Comparison of ENCODE assay signal across 8 cellular contexts in the genomic region with DNA sequence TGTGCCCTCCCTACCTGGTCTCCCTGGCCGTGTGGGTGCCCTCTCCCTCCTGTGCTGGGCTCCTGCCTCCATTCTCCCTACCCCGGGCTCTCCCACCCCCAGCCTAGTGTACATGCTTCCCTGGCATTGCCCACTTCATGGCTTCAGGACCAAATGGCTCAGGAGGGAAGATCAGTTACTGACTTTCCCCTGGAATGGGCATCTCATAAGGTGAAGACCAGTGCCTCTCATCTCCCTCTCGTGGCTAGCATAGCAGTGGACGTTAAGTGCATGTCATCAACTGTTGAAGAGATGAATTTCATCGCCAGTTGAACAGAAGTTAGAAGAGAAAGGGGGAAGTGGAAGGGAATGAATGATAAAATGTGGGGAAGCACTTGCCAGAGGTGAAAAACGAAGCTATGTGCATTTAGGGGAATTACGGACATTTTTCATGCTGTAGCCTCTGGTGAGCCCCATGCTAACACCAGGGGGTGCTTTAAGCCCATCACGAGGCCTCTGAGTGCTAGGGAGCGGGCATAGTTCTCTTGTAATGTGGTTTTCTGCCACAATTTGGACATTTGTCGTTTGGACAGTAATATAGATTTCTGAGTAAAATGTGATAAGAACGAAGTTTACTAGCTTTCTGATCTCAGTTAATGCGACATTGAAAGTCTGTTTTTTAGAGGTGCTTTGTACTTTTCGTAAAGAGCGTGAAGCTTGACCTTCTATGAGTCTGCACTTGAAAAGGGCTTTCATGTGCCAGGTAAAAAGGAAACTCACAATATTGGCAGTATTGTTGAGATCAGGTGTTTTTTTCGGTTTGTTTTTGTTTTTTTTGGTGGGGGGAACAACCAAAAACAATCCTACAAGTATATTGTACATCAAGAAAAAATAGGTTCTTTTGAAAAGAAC. TPM values are rescaled to one million over a fixed set of nuclear protein-coding genes. Genes with fewer than 3 reads are reported as not detected.
DNase-seq lines count a peak whose midpoint lies in the region; ATAC-seq and TF ChIP-seq lines count a peak whose summit lies in the region.

No MANE protein-coding gene starts in this region.

- H3K9me3 Mint-ChIP-seq in CD14-positive monocyte (peaks cover 0 to 5% (median 3%) of the 10 kb centered on the region in 7 donors), progenitor cell of endocrine pancreas (ENCODE audit: low read depth) (peaks cover 8% of the 10 kb centered on the region)

- H3K27me3 ChIP-seq in H7 (ENCODE audit: control insufficient read depth, insufficient read depth, low read length), result no peaks in the 10 kb centered on the region
- no peaks in the 10 kb centered on the region for H3K27me3 ChIP-seq in NT2/D1 (ENCODE audit: insufficient read depth, insufficient read length)

- peaks cover 0 to 4% (median 0%) of the 10 kb centered on the region in 3 donors for H3K27me3 Mint-ChIP-seq in CD14-positive monocyte (ENCODE audit: low read depth in 3 of 3)
- no peaks in the 10 kb centered on the region for H3K27me3 Mint-ChIP-seq in progenitor cell of endocrine pancreas

- H3K36me3 Mint-ChIP-seq in CD14-positive monocyte (peaks cover 0 to 3% of the 10 kb centered on the region in 2 donors), progenitor cell of endocrine pancreas (ENCODE audit: insufficient read depth) (peaks cover 19% of the 10 kb centered on the region)

- no peak overlapping the region for H3K9ac ChIP-seq in NT2/D1 (ENCODE audit: insufficient read length, low read depth)

- H3K4me1 Mint-ChIP-seq in CD14-positive monocyte (peaks cover 41% of the 10 kb centered on the region), progenitor cell of endocrine pancreas (ENCODE audit: low read depth) (peaks cover 13% of the 10 kb centered on the region)

- no peaks in the 10 kb centered on the region for H3K4me1 ChIP-seq in NT2/D1 (ENCODE audit: insufficient read depth, insufficient read length)

- H3K4me3 Mint-ChIP-seq in CD14-positive monocyte (peak overlapping the region; percentile 11 to 79), progenitor cell of endocrine pancreas (ENCODE audit: low read depth) (no peak overlapping the region)

- TF ChIP-seq CTCF in CD14-positive monocyte (IDR thresholded peaks at IDR 0.05) (peak; percentile 80), fibroblast of villous mesenchyme (IDR thresholded peaks at IDR 0.05; ENCODE audit: insufficient read depth, low read depth, low read length) (peak; percentile 89), progenitor cell of endocrine pancreas (IDR thresholded peaks at IDR 0.05; ENCODE audit: unreplicated experiment) (peak; percentile 83)

- intact Hi-C loops in CD14-positive monocyte (cut with micrococcal nuclease), result loop anchor here (2.0 to 5.0 kb wide), 3 partner anchors 37 to 92 kb away; partner anchors contain the start of gene ASB1 (in 1 of the 2)

- H3K4me3 ChIP-seq in H7 (ENCODE audit: insufficient read depth, low read depth, low read length), result no peak overlapping the region
- H3K4me3 ChIP-seq in NT2/D1 (ENCODE audit: insufficient read length, low read depth), result no peak overlapping the region
- H3K4me3 ChIP-seq in fibroblast of villous mesenchyme (ENCODE audit: low read depth, low read length), result no peak overlapping the region

- ATAC-seq in HG03139 (IDR thresholded peaks at IDR 0.05; ENCODE audit: unreplicated experiment), result no peak
- ATAC-seq in GM18868 (IDR thresholded peaks at IDR 0.05; ENCODE audit: unreplicated experiment), result no peak

- H3K27ac Mint-ChIP-seq in CD14-positive monocyte (no peak overlapping the region), progenitor cell of endocrine pancreas (no peak overlapping the region)

- no peaks in the 10 kb centered on the region for H3K36me3 ChIP-seq in H7 (replicated peaks; ENCODE audit: control insufficient read depth, insufficient read depth, low read length)
- no peaks in the 10 kb centered on the region for H3K36me3 ChIP-seq in NT2/D1 (ENCODE audit: insufficient read depth, insufficient read length, low read length)

- H3K9me3 ChIP-seq in NT2/D1 (ENCODE audit: insufficient read depth, low read length), result no peaks in the 10 kb centered on the region

- DNase-seq in CD14-positive monocyte (ENCODE audit: low spot score), result peak; percentile 77
- peak; percentile 75 for DNase-seq in H7
- DNase-seq in NT2/D1 (ENCODE audit: low read depth, low spot score), result peak; percentile 25
- peak; percentile 43 for DNase-seq in activated T-cell treated with anti-CD3 and anti-CD28 coated beads, Interleukin-2, amount 50 U/mL, for 1 hour
- DNase-seq in fibroblast of villous mesenchyme (ENCODE audit: low read depth), result peak; percentile 71
- DNase-seq in progenitor cell of endocrine pancreas (ENCODE audit: low spot score, unreplicated experiment), result peak; percentile 39

RNA-seq across cellular contexts. Expression of gene TRAF3IP1, which starts 50.4 kb away (rescaled TPM):
- 1 to 10 TPM; 1.5 TPM for polyA plus RNA-seq in CD14-positive monocyte
- total RNA-seq in H7 (2014; rRNA removed; shearing (Covaris generic)), result 3.9 and 9.5 TPM in 2 replicates
- 7.8 and 8.4 TPM in 2 replicates for total RNA-seq in fibroblast of villous mesenchyme
- total RNA-seq in progenitor cell of endocrine pancreas, result 26.1 and 27.0 TPM in 2 replicates

RNA-seq across cellular contexts. Expression of gene ASB1, which starts 56.0 kb away (rescaled TPM):
- polyA plus RNA-seq in CD14-positive monocyte, result 10 to 100 TPM; 15.1 to 16.0 TPM
- 23.2 and 26.5 TPM in 2 replicates for total RNA-seq in H7 (2014; rRNA removed; shearing (Covaris generic))
- total RNA-seq in fibroblast of villous mesenchyme (21.2 and 23.2 TPM in 2 replicates), progenitor cell of endocrine pancreas (42.3 and 46.8 TPM in 2 replicates)

Comparison
In these comparisons a context has a peak if more than half of its experiments do, and no peak if none do; other contexts are left out.
1. DNase-seq: peak in every context shown above with its lines; median percentile 77 in CD14-positive monocyte; 75 in H7; 71 in fibroblast of villous mesenchyme; 43 in activated T-cell treated with anti-CD3 and anti-CD28 coated beads, Interleukin-2, amount 50 U/mL, for 1 hour; 39 in progenitor cell of endocrine pancreas; 25 in NT2/D1.